ENCODE assay signal across 26 cellular contexts in genomic region chr7:2054927-2055326, GRCh38.
"Had no signal": no experiment of that assay in that cellular context is flagged by ENCODE, and none has a peak within 500 bp of the region (broad histone marks: within the 10 kb centered on the region; RNA-seq: fewer than 3 reads in every experiment).

No MANE protein-coding gene starts in this region.

- H3K4me1 ChIP-seq: colonic mucosa, lower lobe of right lung, thyroid gland, uterus had no signal

- H3K27ac Mint-ChIP-seq: activated B cell treated with CpG ODN at 0.5 μM for 24 hours; activated CD4-positive, alpha-beta memory T cell treated with anti-CD3 and anti-CD28 coated beads for 36 hours; activated CD4-positive, alpha-beta T cell treated with anti-CD3 and anti-CD28 coated beads for 36 hours; activated naive CD4-positive, alpha-beta T cell treated with anti-CD3 and anti-CD28 coated beads for 36 hours; activated naive CD8-positive, alpha-beta T cell treated with anti-CD3 and anti-CD28 coated beads, Interleukin-2, amount 10 ng/mL, durations not matched to agents 7 days and 5 days; activated T-cell treated with anti-CD3 and anti-CD28 coated beads, Interleukin-2, amount 50 U/mL, for 72 hours; stimulated activated naive CD8-positive, alpha-beta T cell treated with anti-CD3 and anti-CD28 coated beads, Interleukin-15, Interleukin-2, amounts not matched to agents 100 ng/mL and 50 ng/mL, for 24 hours had no signal

- H3K36me3 ChIP-seq: colonic mucosa, right atrium auricular region, thyroid gland, uterus had no signal

- FAIRE-seq: bronchial epithelial cell, kidney had no signal

- H3K27me3 Mint-ChIP-seq: activated B cell treated with CpG ODN at 0.5 μM for 24 hours; activated CD4-positive, alpha-beta memory T cell treated with anti-CD3 and anti-CD28 coated beads for 36 hours; activated CD4-positive, alpha-beta T cell treated with anti-CD3 and anti-CD28 coated beads for 36 hours; activated naive CD8-positive, alpha-beta T cell treated with anti-CD3 and anti-CD28 coated beads, Interleukin-2, amount 10 ng/mL, durations not matched to agents 7 days and 5 days; effector memory CD8-positive, alpha-beta T cell; stimulated activated naive CD8-positive, alpha-beta T cell treated with anti-CD3 and anti-CD28 coated beads, Interleukin-15, Interleukin-2, amounts not matched to agents 100 ng/mL and 50 ng/mL, for 24 hours had no signal

- H3K9me3 Mint-ChIP-seq: activated B cell treated with CpG ODN at 0.5 μM for 24 hours; effector memory CD8-positive, alpha-beta T cell had no signal

- ATAC-seq: activated CD4-positive, alpha-beta T cell treated with anti-CD3 and anti-CD28 coated beads for 36 hours; activated T-cell treated with anti-CD3 and anti-CD28 coated beads, Interleukin-2, amount 50 U/mL, for 72 hours; effector memory CD8-positive, alpha-beta T cell; left lobe of liver; lower lobe of right lung; mucosa of descending colon; psoas muscle had no signal

- DNase-seq: activated B cell treated with CpG ODN at 0.5 μM for 24 hours; activated CD4-positive, alpha-beta memory T cell treated with anti-CD3 and anti-CD28 coated beads for 36 hours; activated CD4-positive, alpha-beta T cell treated with anti-CD3 and anti-CD28 coated beads for 36 hours; activated effector memory CD4-positive, alpha-beta T cell treated with Interleukin-2 at 50 U/mL for 16 hours; activated naive CD4-positive, alpha-beta T cell treated with anti-CD3 and anti-CD28 coated beads for 36 hours; activated naive CD8-positive, alpha-beta T cell treated with anti-CD3 and anti-CD28 coated beads, Interleukin-2, amount 10 ng/mL, durations not matched to agents 7 days and 5 days; activated T-cell treated with anti-CD3 and anti-CD28 coated beads, Interleukin-2, amount 50 U/mL, for 72 hours; amniotic stem cell; colonic mucosa; dorsolateral prefrontal cortex; effector memory CD8-positive, alpha-beta T cell; foreskin fibroblast; kidney; lower lobe of right lung; mesendoderm; psoas muscle; stimulated activated CD4-positive, alpha-beta T cell treated with anti-CD3 and anti-CD28 coated beads, Interleukin-4, amount 100 ng/mL, for 24 hours; substantia nigra; T-helper 9 cell; thyroid gland; uterus had no signal

- H3K4me3 Mint-ChIP-seq: activated B cell treated with CpG ODN at 0.5 μM for 24 hours; activated CD4-positive, alpha-beta memory T cell treated with anti-CD3 and anti-CD28 coated beads for 36 hours; activated CD4-positive, alpha-beta T cell treated with anti-CD3 and anti-CD28 coated beads for 36 hours; activated naive CD4-positive, alpha-beta T cell treated with anti-CD3 and anti-CD28 coated beads for 36 hours; activated naive CD8-positive, alpha-beta T cell treated with anti-CD3 and anti-CD28 coated beads, Interleukin-2, amount 10 ng/mL, durations not matched to agents 7 days and 5 days; activated T-cell treated with anti-CD3 and anti-CD28 coated beads, Interleukin-2, amount 50 U/mL, for 72 hours; effector memory CD8-positive, alpha-beta T cell; stimulated activated naive CD8-positive, alpha-beta T cell treated with anti-CD3 and anti-CD28 coated beads, Interleukin-15, Interleukin-2, amounts not matched to agents 100 ng/mL and 50 ng/mL, for 24 hours had no signal

- H3K4me1 Mint-ChIP-seq: activated CD4-positive, alpha-beta T cell treated with anti-CD3 and anti-CD28 coated beads for 36 hours had no signal

- H3K4me3 ChIP-seq: colonic mucosa, dorsolateral prefrontal cortex, lower lobe of right lung, mucosa of descending colon, psoas muscle, right atrium auricular region, thyroid gland, uterus had no signal

- H3K27ac ChIP-seq: colonic mucosa, dorsolateral prefrontal cortex, lower lobe of right lung, psoas muscle, right atrium auricular region, thyroid gland, uterus had no signal

- H3K9me3 ChIP-seq: colonic mucosa, lower lobe of right lung, mucosa of descending colon, psoas muscle, thyroid gland, uterus had no signal

- H3K27me3 ChIP-seq: colonic mucosa, dorsolateral prefrontal cortex, right atrium auricular region, thyroid gland, uterus had no signal
